ENCODE assay signal across 8 cellular contexts in genomic region chr1:119007672-119008482, GRCh38. TPM values are rescaled to one million over a fixed set of nuclear protein-coding genes. Genes with fewer than 3 reads are reported as not detected.
A peak's percentile ranks its signal among the peaks of the same experiment; 100 is the strongest.
DNase-seq lines count a peak whose midpoint lies in the region; ATAC-seq and TF ChIP-seq lines count a peak whose summit lies in the region.

No MANE protein-coding gene starts in this region.

- H3K9me3 ChIP-seq in IMR-90 (ENCODE audit: control insufficient read depth, insufficient read depth, low read length) (peaks cover 15% of the 10 kb centered on the region), neuron (ENCODE audit: low read length) (peaks cover 5% of the 10 kb centered on the region), BE2C (no peaks in the 10 kb centered on the region; the same call in 1 of the 2 replicates)

- in situ Hi-C loops in IMR-90 (cut with MboI; ENCODE audit: low sequenced_read_pairs), result no loop called here

- H3K9ac ChIP-seq in IMR-90 (ENCODE audit: low read depth, low read length), result no peak overlapping the region

- dilution Hi-C loops in IMR-90 (cut with HindIII; ENCODE audit: low sequenced_read_pairs, unreplicated experiment), result no loop called here

- TF ChIP-seq POLR2A in GM18505 (IDR thresholded peaks at IDR 0.05; ENCODE audit: borderline replicate concordance, extremely low read depth, insufficient read depth, insufficient read length) (no peak), IMR-90 (IDR thresholded peaks at IDR 0.05; ENCODE audit: low read depth, low read length) (no peak)

- no peak overlapping the region; the same call in 1 of the 2 replicates for H3K4me3 ChIP-seq in IMR-90 (ENCODE audit: insufficient read depth, low read depth, low read length)
- peak overlapping the region; percentile 47 for H3K4me3 ChIP-seq in fibroblast of the aortic adventitia (ENCODE audit: low read depth, low read length)
- H3K4me3 ChIP-seq in neuron (ENCODE audit: low read length), result peak overlapping the region; percentile 24
- H3K4me3 ChIP-seq in BE2C (ENCODE audit: low read depth, low read length), result no peak overlapping the region

- no peaks in the 10 kb centered on the region; the same call in 1 of the 2 replicates for H3K4me1 ChIP-seq in IMR-90 (ENCODE audit: control insufficient read depth, insufficient read depth, low read length)
- peaks cover 10% of the 10 kb centered on the region for H3K4me1 ChIP-seq in neuron (ENCODE audit: insufficient read depth, low read length)
- H3K4me1 ChIP-seq in BE2C, result no peaks in the 10 kb centered on the region

- no TSS peak for BruUV-seq in IMR-90 (replicated peaks; lab: Mats Ljungman, UMichigan)

- H3K56ac ChIP-seq in IMR-90 (ENCODE audit: extremely low read depth, insufficient read depth, low read length), result no peak overlapping the region

- WGBS in IMR-90 (ENCODE audit: extremely low coverage in 2 of 2, insufficient read length in 1 of 2), 2 experiments, result 13% methylated on average over 36 of the region's 61 CpGs; no CpG with 5 or more reads in 1 of the 2 experiments

- DNase-seq in IMR-90, result no peak
- no peak for DNase-seq in fibroblast of the aortic adventitia (ENCODE audit: low read depth)
- DNase-seq in substantia nigra (lab: John Stamatoyannopoulos, UW), result no peak
- DNase-seq in BE2C, result no peak

- no peak overlapping the region for H2AK9ac ChIP-seq in IMR-90 (replicated peaks; ENCODE audit: low read depth, low read length, poor library complexity)

- no peak overlapping the region for H2BK5ac ChIP-seq in IMR-90 (ENCODE audit: low read depth, low read length, poor library complexity, severe bottlenecking)

- no peak overlapping the region for H2BK20ac ChIP-seq in IMR-90 (ENCODE audit: low read depth, low read length)

- no peak overlapping the region for H2BK120ac ChIP-seq in IMR-90 (ENCODE audit: low read depth, low read length)

- H3K36me3 ChIP-seq in IMR-90 (ENCODE audit: control insufficient read depth, insufficient read depth, low read length) (no peaks in the 10 kb centered on the region), neuron (ENCODE audit: insufficient read depth, low read length) (no peaks in the 10 kb centered on the region), BE2C (no peaks in the 10 kb centered on the region)

- no peaks in the 10 kb centered on the region for H3K79me1 ChIP-seq in IMR-90 (ENCODE audit: low read depth in 1 of 2, low read length in 2 of 2)

- ATAC-seq in GM18505 (IDR thresholded peaks at IDR 0.05; ENCODE audit: unreplicated experiment) (peak; percentile 21), IMR-90 (ENCODE audit: low read depth) (peak; percentile 40), HG03196 (IDR thresholded peaks at IDR 0.05; ENCODE audit: unreplicated experiment) (no peak), GM21717 (IDR thresholded peaks at IDR 0.05; ENCODE audit: unreplicated experiment) (no peak)

- no peak for TF ChIP-seq RAD21 in IMR-90 (IDR thresholded peaks at IDR 0.05; ENCODE audit: low read length)

- H3K23ac ChIP-seq in IMR-90 (ENCODE audit: low read depth, low read length), result no peak overlapping the region

- H3K27ac ChIP-seq in IMR-90 (ENCODE audit: insufficient read depth, low read length) (no peak overlapping the region), substantia nigra (ENCODE audit: low read depth, low read length, poor library complexity, severe bottlenecking) (no peak overlapping the region)

- peak overlapping the region; percentile 97 for H3K4me2 ChIP-seq in IMR-90 (ENCODE audit: low read depth, low read length)

- no peak overlapping the region for H2BK15ac ChIP-seq in IMR-90 (ENCODE audit: low read depth, low read length)

- H3K18ac ChIP-seq in IMR-90 (ENCODE audit: low read depth, low read length), result no peak overlapping the region

- H4K91ac ChIP-seq in IMR-90 (ENCODE audit: insufficient read depth, low read depth, low read length), result no peak overlapping the region

- H4K20me1 ChIP-seq in IMR-90 (ENCODE audit: insufficient read depth, low read length), result no peaks in the 10 kb centered on the region

- no peak overlapping the region for H4K8ac ChIP-seq in IMR-90 (ENCODE audit: low read depth in 2 of 2, low read length in 2 of 2)

- intact Hi-C loops in IMR-90 (cut with micrococcal nuclease), result loop anchor here (1.0 to 10.0 kb wide), 3 partner anchors 127 to 931 kb away; no protein-coding TSS in a partner anchor

- H4K5ac ChIP-seq in IMR-90 (ENCODE audit: low read depth, low read length), result no peak overlapping the region

- H2AK5ac ChIP-seq in IMR-90 (ENCODE audit: low read depth, low read length), result no peak overlapping the region

- H3K4ac ChIP-seq in IMR-90 (ENCODE audit: low read depth, low read length), result no peak overlapping the region

- CTCF ChIA-PET in IMR-90 (lab: Yijun Ruan, JAX), result interaction anchor here (1.2 to 1.3 kb wide), 2 partner anchors 853 to 854 kb away, joined by 3 to 5 read pairs; no protein-coding TSS in a partner anchor

- H2AFZ ChIP-seq in IMR-90 (replicated peaks; ENCODE audit: low read length, poor library complexity), result peak overlapping the region; percentile 61
- peak overlapping the region; percentile 14 for H2AFZ ChIP-seq in neuron (ENCODE audit: low read depth, low read length)

- H3K14ac ChIP-seq in IMR-90 (replicated peaks; ENCODE audit: low read depth, low read length), result no peak overlapping the region

- TF ChIP-seq CTCF in IMR-90 (conservative IDR thresholded peaks at IDR 0.05; ENCODE audit: low read depth, low read length) (no peak), fibroblast of the aortic adventitia (IDR thresholded peaks at IDR 0.05; ENCODE audit: insufficient read depth, low read length) (no peak), BE2C (IDR thresholded peaks at IDR 0.05; ENCODE audit: low read depth, low read length) (no peak)

- POLR2A ChIA-PET in IMR-90 (lab: Charles Lee; ENCODE audit: unreplicated experiment), result no interaction called here

- H3K27me3 ChIP-seq in IMR-90 (ENCODE audit: control insufficient read depth, insufficient read depth, low read length) (peaks cover 67% of the 10 kb centered on the region), neuron (ENCODE audit: insufficient read depth, low read length) (peaks cover 77% of the 10 kb centered on the region), BE2C (peaks cover 75% of the 10 kb centered on the region)

- no peaks in the 10 kb centered on the region for H3K9me1 ChIP-seq in IMR-90 (ENCODE audit: insufficient read depth, low read length)

TF ChIP-seq in IMR-90, 13 proteins besides CTCF, POLR2A, EP300 and RAD21:
- TF ChIP-seq RFX5 (IDR thresholded peaks at IDR 0.05; ENCODE audit: low read depth, low read length), result no peak
- no peak for TF ChIP-seq MXI1 (IDR thresholded peaks at IDR 0.05; ENCODE audit: borderline replicate concordance, low read depth, low read length)
- TF ChIP-seq SMC3 (IDR thresholded peaks at IDR 0.05; ENCODE audit: low read depth, low read length), result no peak
- no peak for TF ChIP-seq ELK1 (IDR thresholded peaks at IDR 0.05; ENCODE audit: borderline replicate concordance, low read depth, low read length)
- TF ChIP-seq CHD1 (IDR thresholded peaks at IDR 0.05; ENCODE audit: low read depth, low read length), result no peak
- TF ChIP-seq FOS (IDR thresholded peaks at IDR 0.05; ENCODE audit: low read depth, low read length), result no peak
- TF ChIP-seq MAZ (IDR thresholded peaks at IDR 0.05; ENCODE audit: borderline replicate concordance, low read depth, low read length), result no peak
- no peak for TF ChIP-seq MAFK (IDR thresholded peaks at IDR 0.05; ENCODE audit: low read depth, low read length)
- no peak for TF ChIP-seq CEBPB (IDR thresholded peaks at IDR 0.05; ENCODE audit: low read depth, low read length)
- TF ChIP-seq RCOR1 (IDR thresholded peaks at IDR 0.05; ENCODE audit: insufficient replicate concordance, low read length), result no peak
- no peak for TF ChIP-seq BHLHE40 (IDR thresholded peaks at IDR 0.05; ENCODE audit: low read depth, low read length)
- TF ChIP-seq NFE2L2 (IDR thresholded peaks at IDR 0.05; ENCODE audit: low read depth, low read length), result no peak
- TF ChIP-seq USF2 (IDR thresholded peaks at IDR 0.05; ENCODE audit: low read depth, low read length), result no peak

RNA-seq across cellular contexts. Expression of gene TBX15, which starts 19.7 kb away (rescaled TPM):
- not detected in 2 replicates for total RNA-seq in IMR-90 (2012; rRNA removed)
- not detected in 2 replicates for polyA plus RNA-seq in IMR-90 (2012; rRNA removed)
- polyA plus RNA-seq in IMR-90 (2012; cell fraction: cytosol; rRNA removed), result not detected in 2 replicates
- polyA plus RNA-seq in IMR-90 (2012; cell fraction: nucleus; rRNA removed; ENCODE audit: low replicate concordance), result 0.02 TPM in 1 of 2 replicates, not detected in the other
- 0.33 and 0.63 TPM in 2 replicates for total RNA-seq in fibroblast of the aortic adventitia (ENCODE audit: low replicate concordance)
- polyA plus RNA-seq in BE2C (2012; ENCODE audit: insufficient read depth, insufficient read length, low read depth), result 0.22 TPM

Comparison
In these comparisons a context has a peak if more than half of its experiments do, and no peak if none do; other contexts are left out.
1. ATAC-seq: peak in GM18505 (single experiment) and IMR-90 (single experiment); none in HG03196 (single experiment) and GM21717 (single experiment).
2. H3K4me3 ChIP-seq: peak in fibroblast of the aortic adventitia (single experiment) and neuron (single experiment); none in IMR-90 (single experiment) and BE2C (single experiment).